Comparison of ENCODE assay signal across 12 cellular contexts in genomic region chr6:74749211-74750142, GRCh38.
A peak's percentile ranks its signal among the peaks of the same experiment; 100 is the strongest.
DNase-seq lines count a peak whose midpoint lies in the region; ATAC-seq, FAIRE-seq and TF ChIP-seq lines count a peak whose summit lies in the region.
"Had no signal": no experiment of that assay in that cellular context is flagged by ENCODE, and none has a peak within 500 bp of the region (broad histone marks: within the 10 kb centered on the region; RNA-seq: fewer than 3 reads in every experiment).

No MANE protein-coding gene starts in this region.

- intact Hi-C loops in GM12878 (cut with micrococcal nuclease; ENCODE audit: unreplicated experiment), result loop anchor here (10.0 kb wide), 1 partner anchor 455 kb away; the partner anchor contains the start of gene COL12A1
- intact Hi-C loops in ascending aorta (cut with DNase I), result no loop called here
- intact Hi-C loops in ovary (cut with DNase I), result loop anchor here in 1 of 4 donors (10.0 kb wide), 1 partner anchor 55 kb away; no protein-coding TSS in a partner anchor

- H3K27ac Mint-ChIP-seq in activated naive CD8-positive, alpha-beta T cell treated with anti-CD3 and anti-CD28 coated beads for 36 hours, result no peak overlapping the region

- ATAC-seq in HG03025 (IDR thresholded peaks at IDR 0.05; ENCODE audit: low FRiP score, unreplicated experiment), result peak; percentile 83
- ATAC-seq in GM12878, result peak; percentile 83
- peak; percentile 54 for ATAC-seq in omental fat pad (ENCODE audit: low FRiP score)

- H3K36me3 ChIP-seq in GM12878 (ENCODE audit: control insufficient read depth in 2 of 2, insufficient read depth in 2 of 2, low read length in 1 of 2), result no peaks in the 10 kb centered on the region
- H3K36me3 ChIP-seq in ascending aorta, result no peaks in the 10 kb centered on the region
- no peaks in the 10 kb centered on the region for H3K36me3 ChIP-seq in ovary
- H3K36me3 ChIP-seq: heart left ventricle had no signal

- POLR2A ChIA-PET in GM12878 (lab: Charles Lee), result no interaction called here

- RAD21 ChIA-PET in GM12878 (lab: Charles Lee; ENCODE audit: unreplicated experiment), result no interaction called here

- no peak overlapping the region for H2AFZ ChIP-seq in GM12878 (ENCODE audit: control insufficient read depth, low read depth, low read length)

- no peaks in the 10 kb centered on the region for H3K36me3 Mint-ChIP-seq in activated naive CD8-positive, alpha-beta T cell treated with anti-CD3 and anti-CD28 coated beads for 36 hours

- H3K4me1 Mint-ChIP-seq in activated naive CD8-positive, alpha-beta T cell treated with anti-CD3 and anti-CD28 coated beads for 36 hours, result no peaks in the 10 kb centered on the region

- H3K27ac ChIP-seq in GM12878 (ENCODE audit: control insufficient read depth, insufficient read depth), result no peak overlapping the region
- H3K27ac ChIP-seq in ascending aorta, result peak overlapping the region in 1 of 2 donors; percentile 9
- H3K27ac ChIP-seq in ovary, result no peak overlapping the region

- H4K20me1 ChIP-seq in GM12878 (ENCODE audit: control insufficient read depth, insufficient read depth), result no peaks in the 10 kb centered on the region

- in situ Hi-C loops in GM12878 (cut with MboI), result no loop called here

- no peak overlapping the region for H3K9ac ChIP-seq in GM12878 (ENCODE audit: control insufficient read depth, insufficient read depth, low read length)

- H3K79me2 ChIP-seq in GM12878 (ENCODE audit: control insufficient read depth, insufficient read depth, low read length), result no peaks in the 10 kb centered on the region

- no peaks in the 10 kb centered on the region for H3K9me3 Mint-ChIP-seq in activated naive CD8-positive, alpha-beta T cell treated with anti-CD3 and anti-CD28 coated beads for 36 hours

- CTCF ChIA-PET in GM12878 (lab: Yijun Ruan, JAX), result interaction anchor here (0.6 kb wide), 1 partner anchor 396 kb away, joined by 3 read pairs; no protein-coding TSS in a partner anchor

- H3K4me3 Mint-ChIP-seq in activated naive CD8-positive, alpha-beta T cell treated with anti-CD3 and anti-CD28 coated beads for 36 hours, result no peak overlapping the region

- TF ChIP-seq POLR2A in GM12878 (IDR thresholded peaks at IDR 0.05; ENCODE audit: low read depth, low read length), result no peak
- no peak for TF ChIP-seq POLR2A in ovary (IDR thresholded peaks at IDR 0.05)

- H3K4me2 ChIP-seq in GM12878 (ENCODE audit: control insufficient read depth, insufficient read depth), result no peak overlapping the region

- no peak for TF ChIP-seq CTCF in GM12878 (IDR thresholded peaks at IDR 0.05 in 2 of 3, conservative IDR thresholded peaks at IDR 0.05 in 1 of 3; ENCODE audit: control insufficient read depth in 2 of 3, extremely low read depth in 1 of 3, insufficient read depth in 1 of 3, low read depth in 3 of 3, low read length in 3 of 3)
- no peak for TF ChIP-seq CTCF in omental fat pad (IDR thresholded peaks at IDR 0.05)
- no peak for TF ChIP-seq CTCF in ascending aorta (IDR thresholded peaks at IDR 0.05)
- TF ChIP-seq CTCF in ovary (IDR thresholded peaks at IDR 0.05), result no peak

- TF ChIP-seq EP300 in GM12878 (IDR thresholded peaks at IDR 0.05; ENCODE audit: borderline replicate concordance in 1 of 2, control insufficient read depth in 1 of 2, low read depth in 2 of 2, low read length in 2 of 2) (no peak), ovary (IDR thresholded peaks at IDR 0.05) (no peak)

- H3K4me1 ChIP-seq in GM12878 (ENCODE audit: control insufficient read depth, insufficient read depth, low read length) (no peaks in the 10 kb centered on the region), ascending aorta (no peaks in the 10 kb centered on the region), ovary (ENCODE audit: insufficient read depth) (no peaks in the 10 kb centered on the region)
- H3K4me1 ChIP-seq: heart left ventricle had no signal

- no TSS peak for BruUV-seq in GM12878 (replicated peaks; lab: Mats Ljungman, UMichigan)

- FAIRE-seq in GM19239 (lab: Jason Lieb, UNC), result peak; percentile 59
- no peak for FAIRE-seq in GM12878 (lab: Jason Lieb, UNC)
- FAIRE-seq: GM18507 had no signal

- TF ChIP-seq RAD21 in GM12878 (IDR thresholded peaks at IDR 0.05; ENCODE audit: insufficient read depth, low read depth, low read length), result no peak

- no peak overlapping the region for H3K4me3 ChIP-seq in GM12878
- no peak overlapping the region for H3K4me3 ChIP-seq in ascending aorta
- H3K4me3 ChIP-seq in ovary, result no peak overlapping the region
- H3K4me3 ChIP-seq: heart left ventricle had no signal

- H3K9me3 ChIP-seq in GM12878 (replicated peaks; ENCODE audit: control insufficient read depth, insufficient read depth, low read length) (no peaks in the 10 kb centered on the region), ascending aorta (no peaks in the 10 kb centered on the region), ovary (no peaks in the 10 kb centered on the region)
- H3K9me3 ChIP-seq: heart left ventricle had no signal

- H3K27me3 Mint-ChIP-seq in activated naive CD8-positive, alpha-beta T cell treated with anti-CD3 and anti-CD28 coated beads for 36 hours, result no peaks in the 10 kb centered on the region

- DNase-seq in GM19239 (ENCODE audit: insufficient read length, low spot score), result no peak
- no peak for DNase-seq in GM12878 (ENCODE audit: low read depth, low spot score)
- no peak for DNase-seq in omental fat pad (ENCODE audit: low spot score)
- DNase-seq in ascending aorta (ENCODE audit: low spot score in 2 of 2), result no peak
- DNase-seq in GDM1 (lab: John Stamatoyannopoulos, UW), result no peak
- no peak for DNase-seq in ovary
- DNase-seq in activated naive CD8-positive, alpha-beta T cell treated with anti-CD3 and anti-CD28 coated beads for 36 hours, result no peak
- DNase-seq: heart left ventricle, NCI-H524, T-helper 1 cell had no signal

- SMC1A ChIA-PET in GM12878 (lab: Charles Lee; ENCODE audit: uncharacterized antibody, unreplicated experiment), result no interaction called here

- no peaks in the 10 kb centered on the region for H3K27me3 ChIP-seq in GM12878 (replicated peaks in 1 of 2; ENCODE audit: control insufficient read depth in 2 of 2, insufficient read depth in 2 of 2, low read length in 1 of 2)
- no peaks in the 10 kb centered on the region for H3K27me3 ChIP-seq in ascending aorta
- no peaks in the 10 kb centered on the region for H3K27me3 ChIP-seq in ovary
- H3K27me3 ChIP-seq: heart left ventricle had no signal

- WGBS in GM12878 (ENCODE audit: insufficient coverage, insufficient replicate concordance, low lambda C conversion rate, missing lambda C conversion rate), result 27% methylated on average over 10 of the region's 10 CpGs
- 65 to 75% (median 69%) methylated on average over 10 of the region's 10 CpGs for WGBS in ovary, 3 donors

TF ChIP-seq in GM12878, 131 proteins besides CTCF, POLR2A, EP300 and RAD21:
- TF ChIP-seq RUNX3 (IDR thresholded peaks at IDR 0.05; ENCODE audit: low read length) (no peak), MEF2A (IDR thresholded peaks at IDR 0.05; ENCODE audit: insufficient read depth, low read depth, low read length) (no peak), ZSCAN29 (IDR thresholded peaks at IDR 0.05) (no peak), POU2F2 (IDR thresholded peaks at IDR 0.05; ENCODE audit: borderline replicate concordance, low read depth, low read length) (no peak), YBX1 (IDR thresholded peaks at IDR 0.05) (no peak), SREBF1 (IDR thresholded peaks at IDR 0.05; ENCODE audit: low read length) (no peak), CHD2 (IDR thresholded peaks at IDR 0.05; ENCODE audit: borderline replicate concordance, low read depth, low read length) (no peak), HDAC6 (IDR thresholded peaks at IDR 0.05; ENCODE audit: unreplicated experiment) (no peak)
